In the genomic region with DNA sequence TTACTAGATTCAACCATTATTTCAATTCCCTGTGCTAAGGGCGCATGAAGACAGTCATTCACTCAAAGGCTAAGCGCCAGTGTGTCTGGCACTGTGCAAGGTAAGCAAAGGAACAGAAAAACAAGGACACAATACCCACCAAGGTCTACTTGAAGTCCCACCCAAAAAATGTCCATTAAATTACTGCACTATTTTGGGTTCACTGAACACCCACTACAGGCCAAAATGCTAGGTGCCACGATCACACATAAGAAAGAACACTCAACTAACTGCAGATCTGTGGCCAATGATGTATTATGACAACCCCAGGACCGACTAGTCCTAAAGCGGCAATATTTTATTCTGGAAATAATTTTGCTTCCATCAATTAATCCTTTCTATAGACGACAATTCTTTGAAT, we compare ENCODE assay signal across 8 cellular contexts. TPM values are rescaled to one million over a fixed set of nuclear protein-coding genes. Genes with fewer than 3 reads are reported as not detected.
DNase-seq lines count a peak whose midpoint lies in the region; ATAC-seq and TF ChIP-seq lines count a peak whose summit lies in the region.

No MANE protein-coding gene starts in this region.

- H3K27ac ChIP-seq in HUES6 (ENCODE audit: low read depth, low read length): no peak overlapping the region

- H3K36me3 ChIP-seq in BJ (ENCODE audit: control insufficient read depth, insufficient read depth, low read length) (no peaks in the 10 kb centered on the region), HUES6 (ENCODE audit: control insufficient read depth, insufficient read depth, low read length) (no peaks in the 10 kb centered on the region)

- H3K27ac Mint-ChIP-seq in brain: peak overlapping the region; percentile 92 to 99 (median 98)

- POLR2A ChIA-PET in BJ (lab: Charles Lee): no interaction called here

- no peak for TF ChIP-seq CTCF in BJ (IDR thresholded peaks at IDR 0.05; ENCODE audit: insufficient read depth, low read depth, low read length)
- TF ChIP-seq CTCF in brain (conservative IDR thresholded peaks at IDR 0.05): no peak

- H3K4me3 Mint-ChIP-seq in brain: peak overlapping the region; percentile 98 to 100 (median 98)

- H3K4me1 ChIP-seq in HUES6 (ENCODE audit: control insufficient read depth, insufficient read depth, low read length): peaks cover 12% of the 10 kb centered on the region
- peaks cover 47% of the 10 kb centered on the region for H3K4me1 ChIP-seq in mononuclear cell (ENCODE audit: insufficient read depth, low read length)

- H3K36me3 Mint-ChIP-seq in brain: peaks cover 9% of the 10 kb centered on the region

- CTCF ChIA-PET in BJ (lab: Yijun Ruan, JAX): no interaction called here

- H3K4me3 ChIP-seq in BJ (ENCODE audit: low read depth, low read length): peak overlapping the region; percentile 83
- H3K4me3 ChIP-seq in HUES6 (ENCODE audit: low read depth, low read length): peak overlapping the region; percentile 97
- peak overlapping the region; percentile 84 for H3K4me3 ChIP-seq in mononuclear cell (ENCODE audit: low read length)

- H3K4me1 Mint-ChIP-seq in brain: peaks cover 49% of the 10 kb centered on the region

- DNase-seq in BJ (ENCODE audit: low read depth) (no peak), DMS114 treated with DMSO at 0.1 percent for 48 hours (lab: John Stamatoyannopoulos, UW; ENCODE audit: unreplicated experiment) (no peak), activated gamma-delta T cell (lab: John Stamatoyannopoulos, UW) (no peak), C1 segment of cervical spinal cord (lab: John Stamatoyannopoulos, UW) (no peak)

- H3K9me3 ChIP-seq in HUES6 (ENCODE audit: control insufficient read depth, insufficient read depth, low read depth, low read length): peaks cover under 1% of the 10 kb centered on the region; the same call in 1 of the 2 replicates
- no peaks in the 10 kb centered on the region for H3K9me3 ChIP-seq in mononuclear cell (ENCODE audit: low read depth, low read length)

- H3K27me3 Mint-ChIP-seq in brain: peaks cover 7% of the 10 kb centered on the region

- H3K9me3 Mint-ChIP-seq in brain: peaks cover 0 to 13% (median 9%) of the 10 kb centered on the region in 5 experiments

- H3K27me3 ChIP-seq in BJ (ENCODE audit: control insufficient read depth, insufficient read depth, low read length): 0 out of 2 replicates have a peak, but pooled peaks cover 2% of the 10 kb centered on the region
- H3K27me3 ChIP-seq in HUES6 (ENCODE audit: control insufficient read depth, insufficient read depth, low read length): no peaks in the 10 kb centered on the region
- no peaks in the 10 kb centered on the region for H3K27me3 ChIP-seq in mononuclear cell (ENCODE audit: insufficient read depth, low read length)

- no peak for ATAC-seq in HG03571 (IDR thresholded peaks at IDR 0.05; ENCODE audit: unreplicated experiment)

- peak overlapping the region; percentile 99 for H3K9ac ChIP-seq in HUES6 (ENCODE audit: low read length)

RNA-seq across cellular contexts. Expression of a gene that starts 1.8 kb away (rescaled TPM):
- polyA plus RNA-seq in BJ (2011; rRNA removed): 11.8 and 15.1 TPM in 2 replicates
- polyA minus RNA-seq in BJ (2011; rRNA and poly(A)+ RNA removed): 17.4 and 24.8 TPM in 2 replicates
- polyA plus RNA-seq in brain (ENCODE audit: insufficient read depth, low read depth, low replicate concordance): 19.1 TPM
- total RNA-seq in mononuclear cell: 26.6 TPM
